8 cellular contexts compared by ENCODE assay signal in the genomic region with DNA sequence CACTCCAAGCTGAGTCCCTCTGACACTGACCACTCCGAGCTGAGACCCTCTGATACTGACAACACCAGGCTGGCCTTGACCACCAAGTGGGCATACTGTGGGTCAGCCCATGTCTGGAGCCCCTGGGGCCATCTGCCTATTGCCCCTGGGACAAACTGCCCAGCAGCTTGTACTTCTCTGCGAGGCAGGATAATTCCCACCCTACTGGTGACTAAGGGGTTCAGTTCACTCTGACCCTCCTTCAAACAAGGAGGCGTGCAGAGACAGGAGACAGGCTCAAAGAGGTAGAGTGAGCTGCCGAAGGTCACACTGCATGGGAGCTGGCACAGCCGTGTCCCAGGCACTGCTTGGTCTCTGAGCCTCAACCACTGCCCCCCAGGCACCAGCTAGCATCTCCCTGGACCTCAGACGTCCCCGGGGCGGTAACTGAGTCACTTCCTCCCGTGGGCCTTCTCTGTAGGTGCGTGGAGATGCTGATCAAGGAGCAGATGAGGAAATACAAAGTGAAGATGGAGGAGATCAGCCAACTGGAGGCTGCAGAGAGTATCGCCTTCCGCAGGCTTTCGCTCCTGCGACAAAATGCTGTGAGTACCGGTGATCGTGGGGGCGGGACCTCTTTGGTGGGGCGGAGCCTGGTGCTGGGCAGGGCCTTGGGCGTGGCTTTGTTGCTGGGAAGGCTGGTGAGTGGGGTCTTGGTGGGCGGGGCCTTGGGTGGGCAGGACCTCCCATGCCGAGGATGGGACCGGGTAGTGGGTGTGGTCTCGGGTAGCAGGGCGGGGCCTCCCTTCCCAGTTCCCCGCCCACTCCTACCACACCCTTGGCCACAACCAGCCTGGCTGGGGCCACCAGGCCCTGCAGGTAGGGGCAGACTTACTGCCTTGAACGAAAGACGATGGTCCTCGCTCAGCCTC. TPM values are rescaled to one million over a fixed set of nuclear protein-coding genes. Genes with fewer than 3 reads are reported as not detected.
A peak's percentile ranks its signal among the peaks of the same experiment; 100 is the strongest.
DNase-seq lines count a peak whose midpoint lies in the region; ATAC-seq and TF ChIP-seq lines count a peak whose summit lies in the region.

No MANE protein-coding gene starts in this region.

- peaks cover 18% of the 10 kb centered on the region for H3K36me3 ChIP-seq in RWPE2 (ENCODE audit: low read depth)

- H3K27me3 ChIP-seq in RWPE2 (ENCODE audit: insufficient read depth, poor library complexity, severe bottlenecking): no peaks in the 10 kb centered on the region

- DNase-seq in A172 (ENCODE audit: low spot score): peak; percentile 76
- DNase-seq in GM12864 (ENCODE audit: low read depth): peak; percentile 47
- DNase-seq in RWPE2 (ENCODE audit: low spot score): no peak
- DNase-seq in cerebellar cortex (ENCODE audit: low spot score): peak; percentile 75
- DNase-seq in stimulated activated CD4-positive, alpha-beta T cell treated with anti-CD3 and anti-CD28 coated beads, Interleukin-12 subunit alpha, Interleukin-12 subunit beta, amount 100 ng/mL, for 48 hours (ENCODE audit: low read depth in 2 of 3, low spot score in 1 of 3): peak; percentile 41 to 52 (median 43)
- no peak for DNase-seq in globus pallidus (ENCODE audit: low spot score)
- no peak for DNase-seq in NCI-H1105 treated with DMSO at 0.1 percent for 48 hours (lab: John Stamatoyannopoulos, UW)

- H3K27ac ChIP-seq in RWPE2 (ENCODE audit: poor library complexity, severe bottlenecking): no peak overlapping the region

- TF ChIP-seq CTCF in GM12864 (IDR thresholded peaks at IDR 0.05; ENCODE audit: low read depth, low read length, missing control alignments): no peak
- TF ChIP-seq CTCF in RWPE2 (IDR thresholded peaks at IDR 0.05; ENCODE audit: poor library complexity, severe bottlenecking): no peak

- no peaks in the 10 kb centered on the region for H3K9me3 ChIP-seq in RWPE2 (ENCODE audit: severe bottlenecking)

- no peaks in the 10 kb centered on the region for H3K4me1 ChIP-seq in RWPE2 (ENCODE audit: insufficient read depth, poor library complexity, severe bottlenecking)

- H3K4me3 ChIP-seq in GM12864 (ENCODE audit: low read depth, low read length) (no peak overlapping the region), RWPE2 (ENCODE audit: severe bottlenecking) (no peak overlapping the region)

- ATAC-seq in RWPE2 (ENCODE audit: low read depth) (peak; percentile 40), HG03460 (IDR thresholded peaks at IDR 0.05; ENCODE audit: unreplicated experiment) (no peak)

RNA-seq across cellular contexts. Expression of a gene that starts 5.8 kb away (rescaled TPM):
- 16.1 and 21.2 TPM in 2 replicates for total RNA-seq in A172 (2014; rRNA removed; shearing (Covaris generic))

RNA-seq across cellular contexts. Expression of a gene that starts 16.6 kb away (rescaled TPM):
- total RNA-seq in A172 (2014; rRNA removed; shearing (Covaris generic)): 3.1 and 4.7 TPM in 2 replicates

RNA-seq across cellular contexts. Expression of a gene that starts 36.3 kb away (rescaled TPM):
- 54.5 and 70.9 TPM in 2 replicates for total RNA-seq in A172 (2014; rRNA removed; shearing (Covaris generic))

RNA-seq across cellular contexts. Expression of a gene that starts 55.2 kb away (rescaled TPM):
- total RNA-seq in A172 (2014; rRNA removed; shearing (Covaris generic)): not detected in 2 replicates

RNA-seq across cellular contexts. Expression of a gene that starts 57.9 kb away (rescaled TPM):
- total RNA-seq in A172 (2014; rRNA removed; shearing (Covaris generic)): 161 and 209 TPM in 2 replicates

Comparison
In these comparisons a context has a peak if more than half of its experiments do, and no peak if none do; other contexts are left out.
1. DNase-seq: peak in A172 (single experiment), GM12864 (single experiment), cerebellar cortex (single experiment) and stimulated activated CD4-positive, alpha-beta T cell treated with anti-CD3 and anti-CD28 coated beads, Interleukin-12 subunit alpha, Interleukin-12 subunit beta, amount 100 ng/mL, for 48 hours (3 of 3); none in RWPE2 (single experiment), globus pallidus (single experiment) and NCI-H1105 treated with DMSO at 0.1 percent for 48 hours (single experiment).